In genomic region chr12:53738834-53739284, GRCh38 we compare ENCODE assay signal across 2 cellular contexts.
TF ChIP-seq lines count a peak whose summit lies in the region.

No MANE protein-coding gene starts in this region.

TF ChIP-seq in SK-N-SH, 30 proteins besides CTCF, POLR2A, EP300 and RAD21:
- TF ChIP-seq ZBTB33 (IDR thresholded peaks at IDR 0.05; ENCODE audit: borderline replicate concordance, low read depth) (no peak), JUND (IDR thresholded peaks at IDR 0.05) (no peak), USF1 (IDR thresholded peaks at IDR 0.05; ENCODE audit: borderline replicate concordance, low read depth) (no peak), MXI1 (IDR thresholded peaks at IDR 0.05; ENCODE audit: low read depth, low read length) (no peak), REST (IDR thresholded peaks at IDR 0.05; ENCODE audit: low read depth, low read length) (no peak), PBX3 (IDR thresholded peaks at IDR 0.05) (no peak)

TF ChIP-seq in SK-N-SH treated with all-trans-retinoic acid at 6 μM for 48 hours, 23 proteins besides CTCF, POLR2A, EP300 and RAD21 (continued from another document):
- TF ChIP-seq PATZ1 (CRISPR knock-in tag; IDR thresholded peaks at IDR 0.05; ENCODE audit: borderline replicate concordance) = no peak
